Comparison of ENCODE assay signal across 8 cellular contexts in the genomic region with DNA sequence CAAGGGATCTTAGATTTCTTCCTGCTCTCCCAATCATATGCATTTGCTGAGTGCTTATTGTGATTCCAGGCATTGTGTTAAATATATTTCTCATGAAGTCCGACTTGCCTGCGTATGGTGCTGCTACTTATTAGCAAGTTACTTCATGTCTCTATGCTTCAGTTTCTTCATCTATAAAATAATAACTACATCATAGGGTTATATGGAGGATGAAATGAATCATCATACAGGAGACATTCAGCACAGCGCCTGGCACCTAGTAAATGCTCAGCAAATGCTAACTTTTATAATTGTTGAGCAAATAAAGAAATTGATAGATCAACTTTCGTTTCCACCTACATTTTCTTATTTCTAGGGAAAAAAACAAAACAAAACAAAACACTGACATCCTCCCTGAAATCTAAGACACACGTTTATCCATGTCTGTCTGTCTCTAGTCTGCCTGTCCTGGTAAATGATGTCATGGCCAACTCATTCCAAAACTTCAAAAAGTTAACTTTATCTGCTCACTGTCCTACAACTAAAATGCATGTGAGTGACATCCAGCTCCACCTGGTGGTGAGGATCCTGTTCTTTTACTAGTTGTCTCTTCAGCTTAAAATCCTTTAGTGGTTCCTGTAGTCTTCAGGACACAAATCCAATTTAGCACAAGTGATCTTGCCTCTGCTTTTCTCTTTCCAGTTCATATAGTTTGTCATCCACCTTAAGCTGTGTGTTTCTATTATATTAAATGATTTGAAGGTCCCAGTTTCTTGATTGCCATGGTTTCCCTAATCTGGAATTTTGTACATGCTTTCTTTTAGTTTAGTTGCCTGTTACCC. TPM values are rescaled to one million over a fixed set of nuclear protein-coding genes. Genes with fewer than 3 reads are reported as not detected.
DNase-seq lines count a peak whose midpoint lies in the region; ATAC-seq, FAIRE-seq and TF ChIP-seq lines count a peak whose summit lies in the region.

No MANE protein-coding gene starts in this region.

- H4K20me1 ChIP-seq in GM23338 (replicated peaks; ENCODE audit: insufficient read depth) (no peaks in the 10 kb centered on the region), GM12878 (ENCODE audit: control insufficient read depth, insufficient read depth) (no peaks in the 10 kb centered on the region)

- no peak for ATAC-seq in GM23338
- peak; percentile 79 for ATAC-seq in GM12878
- no peak for ATAC-seq in naive thymus-derived CD8-positive, alpha-beta T cell

- no peaks in the 10 kb centered on the region for H3K79me2 ChIP-seq in GM23338 (replicated peaks; ENCODE audit: insufficient read depth)
- H3K79me2 ChIP-seq in GM12878 (ENCODE audit: control insufficient read depth, insufficient read depth, low read length): no peaks in the 10 kb centered on the region

- no peak overlapping the region for H3K4me3 ChIP-seq in GM23338
- H3K4me3 ChIP-seq in GM12878: no peak overlapping the region

- RAD21 ChIA-PET in GM12878 (lab: Charles Lee; ENCODE audit: unreplicated experiment): interaction anchor here (1.1 to 1.4 kb wide), 2 partner anchors 108 to 118 kb away, joined by 3 to 4 read pairs; no protein-coding TSS in a partner anchor

- TF ChIP-seq POLR2A in GM12878 (IDR thresholded peaks at IDR 0.05; ENCODE audit: low read depth, low read length): no peak

- CTCF ChIA-PET in GM12878 (lab: Yijun Ruan, JAX): interaction anchor here (0.7 to 1.7 kb wide), 9 partner anchors 7 to 145 kb away, joined by 3 to 6 read pairs (median 3); no protein-coding TSS in a partner anchor

- no peak for TF ChIP-seq EP300 in GM12878 (IDR thresholded peaks at IDR 0.05; ENCODE audit: borderline replicate concordance in 1 of 2, control insufficient read depth in 1 of 2, low read depth in 2 of 2, low read length in 2 of 2)

- H3K9ac ChIP-seq in GM12878 (ENCODE audit: control insufficient read depth, insufficient read depth, low read length): no peak overlapping the region

- H3K27me3 Mint-ChIP-seq in GM23338 (ENCODE audit: insufficient read depth, low read depth, poor library complexity): no peaks in the 10 kb centered on the region
- no peaks in the 10 kb centered on the region for H3K27me3 Mint-ChIP-seq in naive thymus-derived CD8-positive, alpha-beta T cell

- intact Hi-C loops in GM12878 (cut with micrococcal nuclease; ENCODE audit: unreplicated experiment): no loop called here

- in situ Hi-C loops in GM12878 (cut with MboI): no loop called here

- H3K9me3 ChIP-seq in GM12878 (replicated peaks; ENCODE audit: control insufficient read depth, insufficient read depth, low read length): no peaks in the 10 kb centered on the region

- peak; percentile 66 to 67 for TF ChIP-seq CTCF in GM23338 (conservative IDR thresholded peaks at IDR 0.05; ENCODE audit: low read depth in 2 of 2)
- TF ChIP-seq CTCF in GM12878 (IDR thresholded peaks at IDR 0.05 in 2 of 3, conservative IDR thresholded peaks at IDR 0.05 in 1 of 3; ENCODE audit: control insufficient read depth in 2 of 3, extremely low read depth in 1 of 3, insufficient read depth in 1 of 3, low read depth in 3 of 3, low read length in 3 of 3): peak; percentile 37 to 58 (median 43)

- H3K4me1 ChIP-seq in GM23338 (ENCODE audit: insufficient read depth) (peaks cover 26% of the 10 kb centered on the region), GM12878 (ENCODE audit: control insufficient read depth, insufficient read depth, low read length) (no peaks in the 10 kb centered on the region)

- no peaks in the 10 kb centered on the region for H3F3A ChIP-seq in GM23338 (replicated peaks; ENCODE audit: low read depth)

- no TSS peak for BruUV-seq in GM12878 (replicated peaks; lab: Mats Ljungman, UMichigan)

- no peaks in the 10 kb centered on the region for H3K27me3 ChIP-seq in GM23338 (ENCODE audit: insufficient read depth)
- H3K27me3 ChIP-seq in GM12878 (replicated peaks in 1 of 2; ENCODE audit: control insufficient read depth in 2 of 2, insufficient read depth in 2 of 2, low read length in 1 of 2): no peaks in the 10 kb centered on the region

- peaks cover 27% of the 10 kb centered on the region; the same call in 1 of the 2 replicates for H3K36me3 ChIP-seq in GM23338 (ENCODE audit: insufficient read depth)
- H3K36me3 ChIP-seq in GM12878 (ENCODE audit: control insufficient read depth in 2 of 2, insufficient read depth in 2 of 2, low read length in 1 of 2): peaks cover 3% of the 10 kb centered on the region in 2 experiments; a peak in 3 of 4 replicates

- no peak overlapping the region for H3K27ac Mint-ChIP-seq in GM23338
- peak overlapping the region in 9 of 10 donors; percentile 32 to 99 (median 83) for H3K27ac Mint-ChIP-seq in naive thymus-derived CD8-positive, alpha-beta T cell

- SMC1A ChIA-PET in GM12878 (lab: Charles Lee; ENCODE audit: uncharacterized antibody, unreplicated experiment): interaction anchor here (1.0 to 2.2 kb wide), 4 partner anchors 27 to 108 kb away, joined by 3 to 8 read pairs (median 3); no protein-coding TSS in a partner anchor

- H3K27ac ChIP-seq in GM23338 (ENCODE audit: low read depth) (no peak overlapping the region), GM12878 (ENCODE audit: control insufficient read depth, insufficient read depth) (no peak overlapping the region)

- H3K9me2 ChIP-seq in GM23338 (ENCODE audit: insufficient read depth): peaks cover 8% of the 10 kb centered on the region

- peak; percentile 19 for DNase-seq in NCI-H748 (lab: John Stamatoyannopoulos, UW; ENCODE audit: unreplicated experiment)
- no peak for DNase-seq in NCI-H748 treated with DMSO at 0.1 percent for 48 hours (lab: John Stamatoyannopoulos, UW)
- peak; percentile 65 for DNase-seq in GM23338 (ENCODE audit: low spot score)
- DNase-seq in NCI-H226: peak; percentile 3
- DNase-seq in GM12878 (ENCODE audit: low read depth, low spot score): no peak
- peak in 8 of 10 donors; percentile 12 to 50 (median 26) for DNase-seq in naive thymus-derived CD8-positive, alpha-beta T cell
- no peak for DNase-seq in NCI-H1436 treated with DMSO at 0.1 percent for 48 hours (lab: John Stamatoyannopoulos, UW)
- no peak for DNase-seq in GDM1 (lab: John Stamatoyannopoulos, UW)

- no peak overlapping the region for H3K4me3 Mint-ChIP-seq in GM23338
- no peak overlapping the region for H3K4me3 Mint-ChIP-seq in naive thymus-derived CD8-positive, alpha-beta T cell

- peak; percentile 24; the same call in 1 of the 2 replicates for TF ChIP-seq RAD21 in GM12878 (IDR thresholded peaks at IDR 0.05; ENCODE audit: insufficient read depth, low read depth, low read length)

- H2AFZ ChIP-seq in GM23338 (no peak overlapping the region), GM12878 (ENCODE audit: control insufficient read depth, low read depth, low read length) (no peak overlapping the region)

- no peak overlapping the region for H3K4me2 ChIP-seq in GM23338
- no peak overlapping the region for H3K4me2 ChIP-seq in GM12878 (ENCODE audit: control insufficient read depth, insufficient read depth)

- POLR2A ChIA-PET in GM12878 (lab: Charles Lee): no interaction called here
- POLR2A ChIA-PET in naive thymus-derived CD8-positive, alpha-beta T cell (lab: Charles Lee): no interaction called here

- WGBS in GM12878 (ENCODE audit: insufficient coverage, insufficient replicate concordance, low lambda C conversion rate, missing lambda C conversion rate): 76% methylated on average over 5 of the region's 5 CpGs

- H3K36me3 Mint-ChIP-seq in GM23338 (ENCODE audit: low read depth): peaks cover 43% of the 10 kb centered on the region
- peaks cover 0 to 41% (median 31%) of the 10 kb centered on the region in 3 donors for H3K36me3 Mint-ChIP-seq in naive thymus-derived CD8-positive, alpha-beta T cell

- H3K9me3 Mint-ChIP-seq in GM23338: no peaks in the 10 kb centered on the region
- H3K9me3 Mint-ChIP-seq in naive thymus-derived CD8-positive, alpha-beta T cell: no peaks in the 10 kb centered on the region

- peaks cover 20% of the 10 kb centered on the region for H3K4me1 Mint-ChIP-seq in GM23338
- H3K4me1 Mint-ChIP-seq in naive thymus-derived CD8-positive, alpha-beta T cell: peaks cover 34 to 52% (median 50%) of the 10 kb centered on the region in 4 donors

- peak; percentile 44 for FAIRE-seq in GM12878 (lab: Jason Lieb, UNC)

RNA-seq across cellular contexts. Expression of a gene that starts 27.7 kb away (rescaled TPM):
- total RNA-seq in GM23338 (2014; rRNA removed; shearing (Covaris generic)): not detected in 2 replicates
- polyA plus RNA-seq in GM23338 (2016; fragmentation: Nextera tagmentation; extraction: Ambion mirVana): not detected in 2 replicates
- not detected in 2 replicates for total RNA-seq in GM12878 (2013; cell fraction: nucleolus; rRNA removed)
- not detected in 2 replicates for total RNA-seq in GM12878 (2014; rRNA removed)
- total RNA-seq in GM12878 (2014; rRNA removed; fragmentation: Illumina TruSeq; extraction: Trizol): not detected in 2 replicates
- not detected in 2 replicates for total RNA-seq in GM12878 (2021)
- not detected for polyA plus RNA-seq in GM12878 (2011; ENCODE audit: low read depth)
- polyA plus RNA-seq in GM12878 (2011; rRNA removed): not detected in 2 replicates
- polyA plus RNA-seq in GM12878 (2011; cell fraction: cytosol; rRNA removed): not detected in 2 replicates
- polyA plus RNA-seq in GM12878 (2011; cell fraction: nucleus; rRNA removed): not detected in 2 replicates
- not detected in 2 replicates for polyA plus RNA-seq in GM12878 (2012)
- polyA plus RNA-seq in GM12878 (2014; fragmentation: Illumina TruSeq; extraction: Trizol): not detected in 2 replicates
- not detected for polyA plus RNA-seq in GM12878 (2014; fragmentation: Nextera tagmentation; extraction: Ambion mirVana)
- not detected in 2 replicates for polyA plus RNA-seq in GM12878 (2014; rRNA removed)
- not detected for polyA plus RNA-seq in GM12878 (2016; fragmentation: Nextera tagmentation; extraction: Ambion mirVana)
- not detected in 2 replicates for polyA minus RNA-seq in GM12878 (2011; rRNA and poly(A)+ RNA removed)
- not detected in 2 replicates for polyA minus RNA-seq in GM12878 (2011; cell fraction: cytosol; rRNA and poly(A)+ RNA removed)
- polyA minus RNA-seq in GM12878 (2011; cell fraction: nucleus; rRNA and poly(A)+ RNA removed): not detected in 2 replicates
- total RNA-seq in naive thymus-derived CD8-positive, alpha-beta T cell: not detected
- polyA plus RNA-seq in naive thymus-derived CD8-positive, alpha-beta T cell: not detected

RNA-seq across cellular contexts. Expression of a gene that starts 33.5 kb away (rescaled TPM):
- 31.0 and 36.2 TPM in 2 replicates for total RNA-seq in GM23338 (2014; rRNA removed; shearing (Covaris generic))
- 28.3 and 33.6 TPM in 2 replicates for polyA plus RNA-seq in GM23338 (2016; fragmentation: Nextera tagmentation; extraction: Ambion mirVana)
- 20.5 and 24.9 TPM in 2 replicates for total RNA-seq in GM12878 (2013; cell fraction: nucleolus; rRNA removed)
- total RNA-seq in GM12878 (2014; rRNA removed): 15.0 and 16.4 TPM in 2 replicates
- 25.2 and 26.3 TPM in 2 replicates for total RNA-seq in GM12878 (2014; rRNA removed; fragmentation: Illumina TruSeq; extraction: Trizol)
- 28.0 and 38.9 TPM in 2 replicates for total RNA-seq in GM12878 (2021)
- polyA plus RNA-seq in GM12878 (2011; ENCODE audit: low read depth): 24.9 TPM
- 27.1 and 31.6 TPM in 2 replicates for polyA plus RNA-seq in GM12878 (2011; rRNA removed)
- polyA plus RNA-seq in GM12878 (2011; cell fraction: cytosol; rRNA removed): 10.1 and 12.0 TPM in 2 replicates
- polyA plus RNA-seq in GM12878 (2011; cell fraction: nucleus; rRNA removed): 19.0 and 21.8 TPM in 2 replicates
- 19.3 and 21.6 TPM in 2 replicates for polyA plus RNA-seq in GM12878 (2012)
- polyA plus RNA-seq in GM12878 (2014; fragmentation: Illumina TruSeq; extraction: Trizol): 27.7 and 33.6 TPM in 2 replicates
- polyA plus RNA-seq in GM12878 (2014; fragmentation: Nextera tagmentation; extraction: Ambion mirVana): 10 to 100 TPM in 1 of 2 experiments, 1 to 10 TPM in 1; 7.5 to 12.6 TPM
- 14.4 and 15.2 TPM in 2 replicates for polyA plus RNA-seq in GM12878 (2014; rRNA removed)
- 10 to 100 TPM; 29.7 to 30.4 TPM for polyA plus RNA-seq in GM12878 (2016; fragmentation: Nextera tagmentation; extraction: Ambion mirVana)
- polyA minus RNA-seq in GM12878 (2011; rRNA and poly(A)+ RNA removed): 22.2 and 45.9 TPM in 2 replicates
- 7.8 and 8.5 TPM in 2 replicates for polyA minus RNA-seq in GM12878 (2011; cell fraction: cytosol; rRNA and poly(A)+ RNA removed)
- polyA minus RNA-seq in GM12878 (2011; cell fraction: nucleus; rRNA and poly(A)+ RNA removed): 13.8 and 19.0 TPM in 2 replicates
- 10 to 100 TPM; 48.6 to 53.8 TPM for total RNA-seq in naive thymus-derived CD8-positive, alpha-beta T cell
- polyA plus RNA-seq in naive thymus-derived CD8-positive, alpha-beta T cell: 10 to 100 TPM; 30.6 to 48.2 (median 43.6) TPM

Comparison
In these comparisons a context has a peak if more than half of its experiments do, and no peak if none do; other contexts are left out.
1. DNase-seq: peak in NCI-H748 (single experiment), GM23338 (single experiment), NCI-H226 (single experiment) and naive thymus-derived CD8-positive, alpha-beta T cell (8 of 10); none in NCI-H748 treated with DMSO at 0.1 percent for 48 hours (single experiment), GM12878 (single experiment), NCI-H1436 treated with DMSO at 0.1 percent for 48 hours (single experiment) and GDM1 (single experiment).